14 cellular contexts compared by ENCODE assay signal in genomic region chr22:45549739-45550138, GRCh38. TPM values are rescaled to one million over a fixed set of nuclear protein-coding genes. Genes with fewer than 3 reads are reported as not detected.
DNase-seq lines count a peak whose midpoint lies in the region; ATAC-seq and TF ChIP-seq lines count a peak whose summit lies in the region.
"Had no signal": no experiment of that assay in that cellular context is flagged by ENCODE, and none has a peak within 500 bp of the region (broad histone marks: within the 10 kb centered on the region; RNA-seq: fewer than 3 reads in every experiment).

No MANE protein-coding gene starts in this region.

- peak overlapping the region; percentile 83 for H3K14ac ChIP-seq in IMR-90 (replicated peaks; ENCODE audit: low read depth, low read length)

- H3K27me3 ChIP-seq in IMR-90 (ENCODE audit: control insufficient read depth, insufficient read depth, low read length) (no peaks in the 10 kb centered on the region), colonic mucosa (no peaks in the 10 kb centered on the region), mucosa of rectum (ENCODE audit: control insufficient read depth in 2 of 2, insufficient read depth in 2 of 2, low read length in 2 of 2) (no peaks in the 10 kb centered on the region)

- H3K9me3 Mint-ChIP-seq in type B pancreatic cell = no peaks in the 10 kb centered on the region
- H3K9me3 Mint-ChIP-seq: CD8-positive, alpha-beta memory T cell had no signal

- H3K4ac ChIP-seq in IMR-90 (ENCODE audit: low read depth, low read length) = peak overlapping the region; percentile 94

- H4K20me1 ChIP-seq in IMR-90 (ENCODE audit: insufficient read depth, low read length) = peaks cover 7% of the 10 kb centered on the region

- POLR2A ChIA-PET in IMR-90 (lab: Charles Lee; ENCODE audit: unreplicated experiment) = interaction anchor here (0.5 kb wide), 1 partner anchor 127 kb away, joined by 4 read pairs; no protein-coding TSS in a partner anchor

- dilution Hi-C loops in IMR-90 (cut with HindIII; ENCODE audit: low sequenced_read_pairs, unreplicated experiment) = no loop called here

- H3K9ac ChIP-seq in IMR-90 (ENCODE audit: low read depth, low read length) = no peak overlapping the region
- H3K9ac ChIP-seq in colonic mucosa (ENCODE audit: low read depth in 2 of 2, low read length in 2 of 2) = no peak overlapping the region
- H3K9ac ChIP-seq in mucosa of rectum (ENCODE audit: low read depth in 1 of 2, low read length in 2 of 2) = no peak overlapping the region

- H3K27me3 Mint-ChIP-seq in type B pancreatic cell = no peaks in the 10 kb centered on the region

- H3K4me3 ChIP-seq in IMR-90 (ENCODE audit: insufficient read depth, low read depth, low read length) (no peak overlapping the region), colonic mucosa (no peak overlapping the region), mucosa of rectum (ENCODE audit: low read length in 2 of 2) (no peak overlapping the region)

- DNase-seq in IMR-90 (no peak), colonic mucosa (no peak), type B pancreatic cell (ENCODE audit: extremely low spot score, unreplicated experiment) (no peak), UCSD-AML1 (lab: John Stamatoyannopoulos, UW; ENCODE audit: unreplicated experiment) (no peak), HK-2 (ENCODE audit: unreplicated experiment) (no peak), NCI-H128 (lab: John Stamatoyannopoulos, UW; ENCODE audit: unreplicated experiment) (no peak)
- DNase-seq: activated gamma-delta T cell treated with Interleukin-2 at 50 U/mL for 16 hours; CD8-positive, alpha-beta memory T cell; NCI-H1105; NCI-H526 treated with DMSO at 0.1 percent for 48 hours; retina; SHP77 treated with DMSO at 0.1 percent for 48 hours; stimulated activated naive CD8-positive, alpha-beta T cell treated with anti-CD3 and anti-CD28 coated beads, Interleukin-15, Interleukin-2, amounts not matched to agents 100 U/mL and 50 U/mL, for 24 hours had no signal

- H2AK9ac ChIP-seq in IMR-90 (replicated peaks; ENCODE audit: low read depth, low read length, poor library complexity) = peak overlapping the region; percentile 45

- no peak overlapping the region for H3K4me3 Mint-ChIP-seq in type B pancreatic cell
- H3K4me3 Mint-ChIP-seq: CD8-positive, alpha-beta memory T cell had no signal

- peaks cover 25% of the 10 kb centered on the region for H3K36me3 Mint-ChIP-seq in type B pancreatic cell
- H3K36me3 Mint-ChIP-seq: CD8-positive, alpha-beta memory T cell had no signal

- H3K4me1 Mint-ChIP-seq in type B pancreatic cell (ENCODE audit: unreplicated experiment) = peaks cover 17% of the 10 kb centered on the region

- no peak for TF ChIP-seq RAD21 in IMR-90 (IDR thresholded peaks at IDR 0.05; ENCODE audit: low read length)

- peak overlapping the region; percentile 55 for H2AFZ ChIP-seq in IMR-90 (replicated peaks; ENCODE audit: low read length, poor library complexity)

- peak overlapping the region; percentile 91 for H2AK5ac ChIP-seq in IMR-90 (ENCODE audit: low read depth, low read length)

- intact Hi-C loops in IMR-90 (cut with micrococcal nuclease) = loop anchor here (1.0 to 10.0 kb wide), 2 partner anchors 35 to 445 kb away; no protein-coding TSS in a partner anchor
- intact Hi-C loops in colonic mucosa (cut with DNase I) = loop anchor here (5.0 to 10.0 kb wide), 3 partner anchors 107 to 282 kb away; no protein-coding TSS in a partner anchor

- peak overlapping the region; percentile 89; the same call in 2 of the 3 replicates for H2BK15ac ChIP-seq in IMR-90 (ENCODE audit: low read depth, low read length)

- H3K36me3 ChIP-seq in IMR-90 (ENCODE audit: control insufficient read depth, insufficient read depth, low read length) (peaks cover 63% of the 10 kb centered on the region; the same call in 1 of the 2 replicates), colonic mucosa (no peaks in the 10 kb centered on the region), mucosa of rectum (ENCODE audit: control insufficient read depth in 2 of 2, insufficient read depth in 2 of 2, low read length in 2 of 2) (no peaks in the 10 kb centered on the region)

- H2BK5ac ChIP-seq in IMR-90 (ENCODE audit: low read depth, low read length, poor library complexity, severe bottlenecking) = peak overlapping the region; percentile 71

- peak overlapping the region; percentile 1; the same call in 1 of the 2 replicates for H3K4me2 ChIP-seq in IMR-90 (ENCODE audit: low read depth, low read length)

- BruUV-seq in IMR-90 (replicated peaks; lab: Mats Ljungman, UMichigan) = no TSS peak

- H3K23ac ChIP-seq in IMR-90 (ENCODE audit: low read depth, low read length) = peak overlapping the region; percentile 76

- peak overlapping the region; percentile 53 for H4K5ac ChIP-seq in IMR-90 (ENCODE audit: low read depth, low read length)

- H3K27ac ChIP-seq in IMR-90 (ENCODE audit: insufficient read depth, low read length) (peak overlapping the region; percentile 84), colonic mucosa (peak overlapping the region; percentile 57), mucosa of rectum (ENCODE audit: low read depth in 2 of 2, low read length in 2 of 2) (peak overlapping the region; percentile 26 to 65)

- peak overlapping the region; percentile 18; the same call in 1 of the 2 replicates for H3K56ac ChIP-seq in IMR-90 (ENCODE audit: extremely low read depth, insufficient read depth, low read length)

- peaks cover 0 to 26% of the 10 kb centered on the region in 2 experiments; a peak in 2 of 4 replicates for H3K79me1 ChIP-seq in IMR-90 (ENCODE audit: low read depth in 1 of 2, low read length in 2 of 2)

- TF ChIP-seq POLR2A in IMR-90 (IDR thresholded peaks at IDR 0.05; ENCODE audit: low read depth, low read length) = no peak

- peak overlapping the region; percentile 98 for H4K91ac ChIP-seq in IMR-90 (ENCODE audit: insufficient read depth, low read depth, low read length)

- H3K9me1 ChIP-seq in IMR-90 (ENCODE audit: insufficient read depth, low read length) = peaks cover 24% of the 10 kb centered on the region

- H2BK120ac ChIP-seq in IMR-90 (ENCODE audit: low read depth, low read length) = peak overlapping the region; percentile 84

- TF ChIP-seq CTCF in IMR-90 (conservative IDR thresholded peaks at IDR 0.05; ENCODE audit: low read depth, low read length) (no peak), colonic mucosa (IDR thresholded peaks at IDR 0.05) (no peak), type B pancreatic cell (conservative IDR thresholded peaks at IDR 0.05) (no peak)

- peak overlapping the region; percentile 49 for H2BK20ac ChIP-seq in IMR-90 (ENCODE audit: low read depth, low read length)

- no peak for ATAC-seq in IMR-90 (ENCODE audit: low read depth)
- ATAC-seq: stimulated activated naive CD8-positive, alpha-beta T cell treated with anti-CD3 and anti-CD28 coated beads, Interleukin-15, Interleukin-2, amounts not matched to agents 100 U/mL and 50 U/mL, for 24 hours had no signal

- H3K18ac ChIP-seq in IMR-90 (ENCODE audit: low read depth, low read length) = peak overlapping the region; percentile 46

- WGBS in IMR-90 (ENCODE audit: extremely low coverage in 2 of 2, insufficient read length in 1 of 2), 2 experiments = no CpG with 5 or more reads among the region's 4 CpGs

- peak overlapping the region; percentile 93 for H3K27ac Mint-ChIP-seq in type B pancreatic cell
- H3K27ac Mint-ChIP-seq: CD8-positive, alpha-beta memory T cell had no signal

- CTCF ChIA-PET in IMR-90 (lab: Yijun Ruan, JAX) = interaction anchor here (0.5 to 1.8 kb wide), 7 partner anchors 9 to 315 kb away, joined by 3 to 8 read pairs (median 4); no protein-coding TSS in a partner anchor

- no peaks in the 10 kb centered on the region for H3K9me3 ChIP-seq in IMR-90 (ENCODE audit: control insufficient read depth, insufficient read depth, low read length)
- no peaks in the 10 kb centered on the region for H3K9me3 ChIP-seq in colonic mucosa
- H3K9me3 ChIP-seq in mucosa of rectum (ENCODE audit: control insufficient read depth in 2 of 2, low read length in 2 of 2) = no peaks in the 10 kb centered on the region

- H3K4me1 ChIP-seq in IMR-90 (ENCODE audit: control insufficient read depth, insufficient read depth, low read length) = peaks cover 44% of the 10 kb centered on the region
- H3K4me1 ChIP-seq in colonic mucosa = no peaks in the 10 kb centered on the region
- peaks cover 14 to 20% of the 10 kb centered on the region in 2 donors for H3K4me1 ChIP-seq in mucosa of rectum (ENCODE audit: control insufficient read depth in 2 of 2, insufficient read depth in 2 of 2, low read length in 2 of 2)

- in situ Hi-C loops in IMR-90 (cut with MboI; ENCODE audit: low sequenced_read_pairs) = loop anchor here (5.0 to 25.0 kb wide), 3 partner anchors 97 to 562 kb away; no protein-coding TSS in a partner anchor

- H4K8ac ChIP-seq in IMR-90 (ENCODE audit: low read depth in 2 of 2, low read length in 2 of 2) = peak overlapping the region; percentile 73 to 80

TF ChIP-seq in IMR-90, 13 proteins besides CTCF, POLR2A, EP300 and RAD21:
- TF ChIP-seq ELK1 (IDR thresholded peaks at IDR 0.05; ENCODE audit: borderline replicate concordance, low read depth, low read length) (no peak), BHLHE40 (IDR thresholded peaks at IDR 0.05; ENCODE audit: low read depth, low read length) (no peak), CEBPB (IDR thresholded peaks at IDR 0.05; ENCODE audit: low read depth, low read length) (no peak)

RNA-seq across cellular contexts. Expression of gene FBLN1, which starts 47.1 kb away (rescaled TPM):
- total RNA-seq in IMR-90 (2012; rRNA removed) (11.3 and 11.4 TPM in 2 replicates), colonic mucosa (10 to 100 TPM; 41.6 to 65.5 TPM), type B pancreatic cell (ENCODE audit: low replicate concordance) (121 and 271 TPM in 2 replicates)
- 80.8 and 87.9 TPM in 2 replicates for polyA plus RNA-seq in IMR-90 (2012; rRNA removed)
- 107 and 230 TPM in 2 replicates for polyA plus RNA-seq in IMR-90 (2012; cell fraction: cytosol; rRNA removed)
- 78.8 and 81.4 TPM in 2 replicates for polyA plus RNA-seq in IMR-90 (2012; cell fraction: nucleus; rRNA removed; ENCODE audit: low replicate concordance)
- total RNA-seq: CD8-positive, alpha-beta memory T cell had no signal
- polyA plus RNA-seq: CD8-positive, alpha-beta memory T cell had no signal
